In genomic region chr13:24922390-24923304, GRCh38 we compare ENCODE assay signal across 8 cellular contexts.
A peak's percentile ranks its signal among the peaks of the same experiment; 100 is the strongest.
DNase-seq lines count a peak whose midpoint lies in the region; FAIRE-seq and TF ChIP-seq lines count a peak whose summit lies in the region.

No MANE protein-coding gene starts in this region.

- peak overlapping the region; percentile 98 for H3K27ac Mint-ChIP-seq in neural crest cell (ENCODE audit: unreplicated experiment)

- DNase-seq in HAP-1 (ENCODE audit: low spot score in 2 of 2) (peak; percentile 88 to 97), MG63 (peak; percentile 98), SIG-M5 (lab: John Stamatoyannopoulos, UW) (peak; percentile 61), foreskin fibroblast (peak; percentile 98 to 100), neural crest cell (ENCODE audit: low read depth, low spot score) (peak; percentile 92), stomach (peak; percentile 97)
- peak; percentile 89 for DNase-seq in activated gamma-delta T cell treated with anti-CD3 and anti-CD28 coated beads, Interleukin-2, amount 50 U/mL, for 16 hours (ENCODE audit: low read depth)

- peak overlapping the region; percentile 94 for H3K4me3 Mint-ChIP-seq in neural crest cell

- peaks cover 6% of the 10 kb centered on the region for H3K27me3 Mint-ChIP-seq in neural crest cell (ENCODE audit: low read depth)

- peak overlapping the region; percentile 81 to 97 (median 95) for H3K27ac ChIP-seq in stomach

- H3K4me1 ChIP-seq in HAP-1 (peaks cover 4% of the 10 kb centered on the region), stomach (peaks cover 0 to 14% (median 11%) of the 10 kb centered on the region in 4 donors)

- no peaks in the 10 kb centered on the region for H3K9me3 ChIP-seq in HAP-1
- H3K9me3 ChIP-seq in MG63, result no peaks in the 10 kb centered on the region
- no peaks in the 10 kb centered on the region for H3K9me3 ChIP-seq in stomach

- peak overlapping the region; percentile 93 for H3K4me3 ChIP-seq in HAP-1
- H3K4me3 ChIP-seq in MG63, result peak overlapping the region; percentile 89
- H3K4me3 ChIP-seq in foreskin fibroblast (ENCODE audit: low read depth in 1 of 2, low read length in 2 of 2), result peak overlapping the region; percentile 75 to 87
- H3K4me3 ChIP-seq in stomach, result peak overlapping the region; percentile 74 to 88 (median 78)

- WGBS in stomach, 5 donors, result 0 to 1% (median 0%) methylated on average over 46 to 86 of the region's 86 CpGs

- intact Hi-C loops in stomach (cut with DNase I; ENCODE audit: low total_unique reads), result no loop called here

- peak in 2 of 4 donors; percentile 38 to 74 for TF ChIP-seq POLR2A in stomach (IDR thresholded peaks at IDR 0.05)

- peak; percentile 96 for FAIRE-seq in G401.6 (lab: Jason Lieb, UNC)

- H3K36me3 ChIP-seq in HAP-1 (replicated peaks), result no peaks in the 10 kb centered on the region
- no peaks in the 10 kb centered on the region for H3K36me3 ChIP-seq in MG63
- no peaks in the 10 kb centered on the region for H3K36me3 ChIP-seq in stomach

- H3K9me3 Mint-ChIP-seq in neural crest cell, result no peaks in the 10 kb centered on the region

- H3K27me3 ChIP-seq in HAP-1 (ENCODE audit: low read depth) (no peaks in the 10 kb centered on the region), MG63 (no peaks in the 10 kb centered on the region), stomach (no peaks in the 10 kb centered on the region)

- TF ChIP-seq EP300 in stomach (IDR thresholded peaks at IDR 0.05), result no peak

- no peaks in the 10 kb centered on the region for H3K36me3 Mint-ChIP-seq in neural crest cell (ENCODE audit: low read depth)

- in situ Hi-C loops in HAP-1 (cut with MboI; ENCODE audit: low sequenced_read_pairs), result loop anchor here (10.0 kb wide), 1 partner anchor 58 kb away; no protein-coding TSS in a partner anchor

- no peak for TF ChIP-seq CTCF in foreskin fibroblast (IDR thresholded peaks at IDR 0.05; ENCODE audit: low read depth, low read length)
- peak; percentile 31 for TF ChIP-seq CTCF in neural crest cell (conservative IDR thresholded peaks at IDR 0.05)
- peak in 1 of 7 experiments; percentile 33 for TF ChIP-seq CTCF in stomach (IDR thresholded peaks at IDR 0.05)

- peaks cover 37% of the 10 kb centered on the region for H3K4me1 Mint-ChIP-seq in neural crest cell

Comparison
In these comparisons a context has a peak if more than half of its experiments do, and no peak if none do; other contexts are left out.
1. Peak in every context shown above with its lines: DNase-seq, H3K4me3 ChIP-seq and H3K27ac ChIP-seq.